In the genomic region with DNA sequence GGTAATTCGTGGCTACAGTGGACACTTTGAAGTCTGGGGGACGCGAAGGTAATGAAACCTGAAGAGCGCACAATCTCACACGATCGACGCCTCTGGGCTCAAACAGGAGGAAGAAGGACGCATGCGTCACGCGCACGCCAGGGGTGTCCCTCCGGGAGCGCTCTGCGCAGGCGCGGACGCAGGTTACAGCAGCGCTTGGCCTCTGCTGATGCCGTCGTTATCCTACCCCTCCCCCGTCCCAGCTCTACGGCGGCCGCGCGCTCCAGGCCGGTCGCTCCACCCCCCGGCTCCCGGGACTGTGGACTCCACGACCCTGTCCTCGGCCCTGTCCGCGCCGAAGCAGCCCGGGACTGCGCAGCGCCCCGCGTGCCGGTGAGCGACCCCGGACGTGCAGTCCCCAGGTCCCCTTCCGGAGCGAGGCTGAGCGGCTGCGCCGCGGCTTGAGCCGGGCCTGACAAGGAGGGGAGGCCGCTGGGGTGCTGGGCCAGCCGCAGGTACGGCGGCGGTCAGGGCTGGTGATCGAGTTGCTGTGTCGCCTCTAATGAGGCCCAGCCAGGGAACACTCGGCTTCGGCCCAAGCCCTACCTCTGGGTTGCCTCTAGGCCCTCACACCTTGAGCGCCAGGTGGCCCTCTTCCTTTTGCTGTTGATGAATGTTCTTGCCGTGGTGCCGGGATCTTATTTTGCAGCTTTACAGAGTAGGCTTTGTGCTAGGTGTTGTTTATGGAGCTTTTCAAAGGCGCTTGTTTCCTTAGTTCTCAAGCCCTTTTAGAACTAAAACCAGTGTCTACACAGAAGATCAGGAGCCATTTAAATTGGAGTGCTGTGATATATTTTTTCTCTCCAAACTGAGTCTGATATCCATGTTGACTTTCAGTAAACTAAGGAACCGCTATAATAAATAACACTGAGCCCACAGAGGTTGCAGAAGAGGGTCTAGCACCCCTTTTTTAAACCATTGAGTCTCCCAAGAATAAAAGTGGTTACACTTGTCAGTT, we compare ENCODE assay signal across 8 cellular contexts. TPM values are rescaled to one million over a fixed set of nuclear protein-coding genes. Genes with fewer than 3 reads are reported as not detected.
DNase-seq lines count a peak whose midpoint lies in the region; ATAC-seq and TF ChIP-seq lines count a peak whose summit lies in the region.

Gene TMEM106B (plus strand): TSS at position 241 of the 997 bp plus-strand sequence. CDS start 3,517 bp downstream, outside the sequence.

- CTCF ChIA-PET in GM10248 (lab: Yijun Ruan, JAX), result interaction anchor here (0.7 to 1.5 kb wide), 4 partner anchors 12 to 47 kb away, joined by 3 to 5 read pairs (median 4); no protein-coding TSS in a partner anchor

- H3K4me1 ChIP-seq in testis, result peaks cover 9% of the 10 kb centered on the region

- peak within 1 kb of the TSS; percentile 91 to 98 for H3K27ac ChIP-seq in testis

- peak within 1 kb of the TSS; percentile 97 for H3K4me3 Mint-ChIP-seq in activated naive CD8-positive, alpha-beta T cell

- peaks cover 49% of the 10 kb centered on the region for H3K4me1 Mint-ChIP-seq in activated naive CD8-positive, alpha-beta T cell (ENCODE audit: low read depth)

- H3K9me3 ChIP-seq in testis, result no peaks in the 10 kb centered on the region

- peak; percentile 91 for DNase-seq in GM10248 (ENCODE audit: extremely low spot score)
- DNase-seq in NB4 (ENCODE audit: low read depth), result peak; percentile 96
- DNase-seq in SKM-1 (lab: John Stamatoyannopoulos, UW; ENCODE audit: unreplicated experiment), result peak; percentile 89
- DNase-seq in glomerular visceral epithelial cell (ENCODE audit: extremely low spot score), result peak; percentile 96
- peak; percentile 86 for DNase-seq in omental fat pad (ENCODE audit: low spot score)
- DNase-seq in testis, result peak; percentile 96

- TF ChIP-seq CTCF in GM10248 (IDR thresholded peaks at IDR 0.05; ENCODE audit: control extremely low read depth, extremely low read depth, low read depth, missing control alignments) (peak; percentile 27), NB4 (IDR thresholded peaks at IDR 0.05; ENCODE audit: low read depth, low read length) (no peak), omental fat pad (IDR thresholded peaks at IDR 0.05) (no peak), testis (IDR thresholded peaks at IDR 0.05) (peak in 1 of 3 experiments; percentile 50)

- H3K27ac Mint-ChIP-seq in activated naive CD8-positive, alpha-beta T cell, result peak within 1 kb of the TSS; percentile 99

- H3K36me3 Mint-ChIP-seq in activated naive CD8-positive, alpha-beta T cell, result peaks cover 7% of the 10 kb centered on the region

- no peaks in the 10 kb centered on the region for H3K27me3 ChIP-seq in testis

- POLR2A ChIA-PET in GM10248 (lab: Yijun Ruan, JAX), result interaction anchor here (0.5 kb wide), 1 partner anchor 355 kb away, joined by 3 read pairs; no protein-coding TSS in a partner anchor

- no peaks in the 10 kb centered on the region for H3K9me3 Mint-ChIP-seq in activated naive CD8-positive, alpha-beta T cell (ENCODE audit: low read depth)

- TF ChIP-seq POLR2A in NB4 (IDR thresholded peaks at IDR 0.05; ENCODE audit: extremely low read depth, insufficient read length) (peak; percentile 84), testis (IDR thresholded peaks at IDR 0.05) (peak; percentile 24)

- peak within 1 kb of the TSS; percentile 89 for H3K4me3 ChIP-seq in NB4 (ENCODE audit: low read depth, low read length)
- peak within 1 kb of the TSS; percentile 82 to 83 for H3K4me3 ChIP-seq in testis

- WGBS in testis, 2 donors, result 0 to 1% methylated on average over 17 to 62 of the region's 66 CpGs

- no peaks in the 10 kb centered on the region for H3K27me3 Mint-ChIP-seq in activated naive CD8-positive, alpha-beta T cell

- ATAC-seq in HG02571 (IDR thresholded peaks at IDR 0.05; ENCODE audit: unreplicated experiment), result peak; percentile 92
- ATAC-seq in omental fat pad (ENCODE audit: low FRiP score), result peak; percentile 99

- intact Hi-C loops in testis (cut with DNase I; ENCODE audit: low total_unique reads), result no loop called here

- H3K36me3 ChIP-seq in testis (ENCODE audit: low read depth, missing control alignments), result no peaks in the 10 kb centered on the region

RNA-seq across cellular contexts. Expression of gene TMEM106B, which starts in this region (rescaled TPM):
- total RNA-seq in omental fat pad (10 to 100 TPM; 40.4 to 65.9 (median 45.6) TPM), testis (10 to 100 TPM; 49.4 to 63.6 TPM)
- polyA plus RNA-seq in testis (ENCODE audit: insufficient read depth, low read depth, low replicate concordance), result 24.7 TPM

Comparison
In these comparisons a context has a peak if more than half of its experiments do, and no peak if none do; other contexts are left out.
1. Peak in every context shown above with its lines: DNase-seq, ATAC-seq, H3K4me3 ChIP-seq and H3K27ac ChIP-seq.